Comparison of ENCODE assay signal across 13 cellular contexts in the genomic region with DNA sequence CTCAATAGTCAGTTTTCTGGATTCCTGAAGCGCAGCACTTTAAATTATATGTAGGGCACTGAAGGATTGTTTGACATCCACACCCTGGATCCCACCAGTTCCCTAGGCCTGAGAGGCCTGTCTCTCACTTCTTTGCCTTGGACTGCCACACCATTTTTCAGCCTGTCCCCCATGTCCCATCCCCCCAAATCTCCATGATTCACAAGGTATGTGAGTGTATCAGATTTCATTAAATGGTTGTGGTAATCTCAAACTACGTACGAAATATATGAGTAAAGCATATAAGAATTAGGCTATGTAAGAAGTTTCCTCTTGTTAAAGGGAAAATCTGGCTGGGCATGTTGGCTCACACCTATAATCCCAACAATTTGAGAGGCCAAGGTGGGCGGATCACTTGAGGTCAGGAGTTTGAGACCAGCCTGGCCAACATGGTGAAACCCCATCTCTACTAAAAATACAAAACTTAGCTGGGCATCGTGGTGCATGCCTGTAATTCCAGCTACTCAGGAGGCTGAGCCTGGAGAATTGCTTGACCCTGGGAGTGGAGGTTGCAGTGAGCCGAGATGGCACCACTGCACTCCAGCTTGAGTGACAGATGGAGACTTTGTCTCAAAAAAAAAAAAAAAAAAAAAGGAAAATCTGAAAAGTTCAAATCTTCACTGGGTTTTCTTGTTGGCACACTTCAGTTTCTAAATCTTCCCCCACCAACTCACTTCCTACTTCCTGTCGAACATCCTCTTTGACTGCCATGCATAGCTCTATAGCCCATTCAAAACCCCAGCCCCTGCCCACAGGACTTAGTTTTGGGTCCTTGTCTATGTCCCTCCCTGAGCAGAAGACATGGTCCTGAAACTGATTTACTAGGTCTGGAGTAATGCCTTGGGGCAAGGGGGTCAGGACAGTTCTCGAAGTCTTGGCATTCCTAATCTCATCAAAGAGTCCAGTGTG. TPM values are rescaled to one million over a fixed set of nuclear protein-coding genes. Genes with fewer than 3 reads are reported as not detected.
DNase-seq lines count a peak whose midpoint lies in the region; ATAC-seq and TF ChIP-seq lines count a peak whose summit lies in the region.
"Had no signal": no experiment of that assay in that cellular context is flagged by ENCODE, and none has a peak within 500 bp of the region (broad histone marks: within the 10 kb centered on the region; RNA-seq: fewer than 3 reads in every experiment).

No MANE protein-coding gene starts in this region.

- DNase-seq in AG09319 (ENCODE audit: extremely low read depth, low read depth) (peak; percentile 49), HL-60 (ENCODE audit: low read depth in 1 of 2, low spot score in 1 of 2) (peak in 1 of 2 experiments; percentile 46), memory B cell (ENCODE audit: low spot score in 2 of 2) (no peak)
- no peak for DNase-seq in activated CD8-positive, alpha-beta T cell treated with anti-CD3 and anti-CD28 coated beads, Interleukin-2, amount 10 ng/mL, durations not matched to agents 7 days and 5 days
- no peak for DNase-seq in stimulated activated CD8-positive, alpha-beta memory T cell treated with anti-CD3 and anti-CD28 coated beads, Interleukin-4, amount 100 ng/mL, for 48 hours
- DNase-seq: Calu3, NCI-H2171, small intestine had no signal

- POLR2A ChIA-PET in activated CD8-positive, alpha-beta T cell treated with anti-CD3 and anti-CD28 coated beads, Interleukin-2, amount 10 ng/mL, durations not matched to agents 7 days and 5 days (lab: Charles Lee), result no interaction called here

- H3K27ac Mint-ChIP-seq in activated CD8-positive, alpha-beta T cell treated with anti-CD3 and anti-CD28 coated beads, Interleukin-2, amount 10 ng/mL, durations not matched to agents 7 days and 5 days, result peak overlapping the region; percentile 36
- peak overlapping the region; percentile 95 for H3K27ac Mint-ChIP-seq in memory B cell

- peak overlapping the region; percentile 40 for H3K27ac ChIP-seq in HL-60 (replicated peaks)
- H3K27ac ChIP-seq: VCaP had no signal

- H3K27me3 Mint-ChIP-seq in activated CD8-positive, alpha-beta T cell treated with anti-CD3 and anti-CD28 coated beads, Interleukin-2, amount 10 ng/mL, durations not matched to agents 7 days and 5 days (ENCODE audit: low read depth), result no peaks in the 10 kb centered on the region
- H3K27me3 Mint-ChIP-seq in memory B cell, result no peaks in the 10 kb centered on the region
- H3K27me3 Mint-ChIP-seq: central memory CD8-positive, alpha-beta T cell had no signal

- no peak for ATAC-seq in activated CD8-positive, alpha-beta T cell treated with anti-CD3 and anti-CD28 coated beads, Interleukin-2, amount 10 ng/mL, durations not matched to agents 7 days and 5 days
- ATAC-seq in memory B cell (ENCODE audit: low read depth) (no peak), HG02678 (IDR thresholded peaks at IDR 0.05; ENCODE audit: unreplicated experiment) (no peak), HG03135 (IDR thresholded peaks at IDR 0.05; ENCODE audit: unreplicated experiment) (no peak), HG02852 (IDR thresholded peaks at IDR 0.05; ENCODE audit: unreplicated experiment) (no peak)

- H3K4me1 Mint-ChIP-seq in activated CD8-positive, alpha-beta T cell treated with anti-CD3 and anti-CD28 coated beads, Interleukin-2, amount 10 ng/mL, durations not matched to agents 7 days and 5 days (ENCODE audit: low read depth), result peaks cover 18% of the 10 kb centered on the region
- peaks cover 49% of the 10 kb centered on the region for H3K4me1 Mint-ChIP-seq in memory B cell
- H3K4me1 Mint-ChIP-seq: central memory CD8-positive, alpha-beta T cell had no signal

- no peak overlapping the region for H3K4me3 Mint-ChIP-seq in activated CD8-positive, alpha-beta T cell treated with anti-CD3 and anti-CD28 coated beads, Interleukin-2, amount 10 ng/mL, durations not matched to agents 7 days and 5 days
- peak overlapping the region; percentile 67 for H3K4me3 Mint-ChIP-seq in memory B cell
- H3K4me3 Mint-ChIP-seq: central memory CD8-positive, alpha-beta T cell had no signal

- H3K9me3 Mint-ChIP-seq in activated CD8-positive, alpha-beta T cell treated with anti-CD3 and anti-CD28 coated beads, Interleukin-2, amount 10 ng/mL, durations not matched to agents 7 days and 5 days (ENCODE audit: insufficient read depth), result no peaks in the 10 kb centered on the region
- H3K9me3 Mint-ChIP-seq in memory B cell, result peaks cover 1% of the 10 kb centered on the region
- H3K9me3 Mint-ChIP-seq: central memory CD8-positive, alpha-beta T cell had no signal

- no peak overlapping the region for H3K4me3 ChIP-seq in HL-60 (replicated peaks; ENCODE audit: insufficient read depth, low read length)

- CTCF ChIA-PET in activated CD8-positive, alpha-beta T cell treated with anti-CD3 and anti-CD28 coated beads, Interleukin-2, amount 10 ng/mL, durations not matched to agents 7 days and 5 days (lab: Charles Lee), result no interaction called here

- H3K27me3 ChIP-seq in HL-60 (ENCODE audit: insufficient read depth, poor library complexity, severe bottlenecking), result no peaks in the 10 kb centered on the region

- TF ChIP-seq CTCF in AG09319 (IDR thresholded peaks at IDR 0.05; ENCODE audit: low read depth, low read length) (no peak), HL-60 (IDR thresholded peaks at IDR 0.05; ENCODE audit: insufficient read depth, low read length) (no peak)

- H3K36me3 Mint-ChIP-seq in activated CD8-positive, alpha-beta T cell treated with anti-CD3 and anti-CD28 coated beads, Interleukin-2, amount 10 ng/mL, durations not matched to agents 7 days and 5 days (ENCODE audit: low read depth), result no peaks in the 10 kb centered on the region
- no peaks in the 10 kb centered on the region for H3K36me3 Mint-ChIP-seq in memory B cell

RNA-seq across cellular contexts. Expression of gene GPCPD1, which starts 42.1 kb away (rescaled TPM):
- total RNA-seq in activated CD8-positive, alpha-beta T cell treated with anti-CD3 and anti-CD28 coated beads, Interleukin-2, amount 10 ng/mL, durations not matched to agents 7 days and 5 days, result 10 to 100 TPM; 22.5 to 31.2 TPM
